ENCODE assay signal across 1 cellular context in the genomic region with DNA sequence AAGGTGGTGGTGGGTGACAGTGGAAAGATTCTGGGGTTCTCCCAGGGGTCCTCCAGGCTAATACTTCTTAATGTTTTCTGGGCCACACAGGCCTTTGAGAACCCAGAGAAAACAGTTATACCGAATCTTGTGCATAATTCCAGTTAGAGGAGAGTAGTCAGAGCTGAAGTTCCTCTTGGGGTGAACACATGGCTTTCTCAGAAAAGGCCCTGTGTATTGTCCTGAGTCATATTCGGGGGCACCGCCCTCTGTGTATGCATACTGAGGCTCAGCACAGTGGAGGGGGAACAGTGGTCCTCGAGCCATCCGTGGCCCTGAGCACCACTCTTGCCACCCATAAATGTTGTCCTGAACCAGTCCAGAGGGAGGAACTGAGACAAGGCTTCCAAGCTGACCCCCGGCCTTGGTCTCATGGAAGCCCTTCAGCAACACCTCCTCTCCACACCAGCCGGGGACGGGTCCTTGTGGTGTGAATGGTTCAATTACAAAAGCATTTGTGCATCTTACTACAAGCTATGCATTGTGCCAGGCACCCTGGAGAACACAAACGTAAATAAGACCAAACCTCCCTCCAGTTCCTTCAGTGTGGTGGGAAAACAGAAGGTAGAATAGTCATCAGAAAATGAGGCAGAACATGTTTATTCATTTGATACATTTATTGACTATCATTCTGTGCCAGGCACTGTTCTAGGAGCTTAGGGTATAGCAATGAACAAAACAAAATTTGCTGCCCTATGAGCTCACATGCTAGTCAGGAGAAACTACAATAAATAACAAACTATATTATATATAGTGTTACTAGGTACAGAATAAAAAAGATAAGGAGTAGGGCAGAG.
TF ChIP-seq lines count a peak whose summit lies in the region.

No MANE protein-coding gene starts in this region.

TF ChIP-seq in HepG2, 621 proteins besides CTCF, POLR2A, EP300 and RAD21 (continued from another document and continues in another):
- TF ChIP-seq ZSCAN9 (CRISPR knock-in tag; IDR thresholded peaks at IDR 0.05; ENCODE audit: borderline replicate concordance) (0 out of 2 replicates have a peak, but pooled peaks have one; percentile 33), ZNF460 (CRISPR knock-in tag; IDR thresholded peaks at IDR 0.05; ENCODE audit: borderline replicate concordance) (no peak), PITX1 (CRISPR knock-in tag; IDR thresholded peaks at IDR 0.05) (0 out of 2 replicates have a peak, but pooled peaks have one; percentile 29), PRPF4 (IDR thresholded peaks at IDR 0.05; ENCODE audit: low read depth, low read length, poor library complexity, severe bottlenecking) (no peak), ZNF296 (CRISPR knock-in tag; conservative IDR thresholded peaks at IDR 0.05) (no peak), MTA3 (CRISPR knock-in tag; IDR thresholded peaks at IDR 0.05) (0 out of 2 replicates have a peak, but pooled peaks have one; percentile 46), ADNP (CRISPR knock-in tag; IDR thresholded peaks at IDR 0.05) (no peak), ZNF777 (CRISPR knock-in tag; IDR thresholded peaks at IDR 0.05) (peak; percentile 6; the same call in 1 of the 2 replicates), ELF1 (CRISPR knock-in tag; IDR thresholded peaks at IDR 0.05) (no peak), ZNF724P (CRISPR knock-in tag; IDR thresholded peaks at IDR 0.05; ENCODE audit: borderline replicate concordance) (no peak), RBAK (CRISPR knock-in tag; IDR thresholded peaks at IDR 0.05) (no peak), ZNF33A (CRISPR knock-in tag; IDR thresholded peaks at IDR 0.05; ENCODE audit: borderline replicate concordance) (no peak), ZNF577 (CRISPR knock-in tag; IDR thresholded peaks at IDR 0.05; ENCODE audit: borderline replicate concordance, low read depth) (no peak), KDM6A (CRISPR knock-in tag; IDR thresholded peaks at IDR 0.05; ENCODE audit: low read depth) (no peak), ZNF841 (CRISPR knock-in tag; IDR thresholded peaks at IDR 0.05; ENCODE audit: borderline replicate concordance) (no peak; the same call in 1 of the 2 replicates), ZNF430 (CRISPR knock-in tag; IDR thresholded peaks at IDR 0.05) (no peak; the same call in 1 of the 2 replicates), TEAD2 (CRISPR knock-in tag; IDR thresholded peaks at IDR 0.05) (0 out of 2 replicates have a peak, but pooled peaks have one; percentile 23)
- TF ChIP-seq, protein P1, sequence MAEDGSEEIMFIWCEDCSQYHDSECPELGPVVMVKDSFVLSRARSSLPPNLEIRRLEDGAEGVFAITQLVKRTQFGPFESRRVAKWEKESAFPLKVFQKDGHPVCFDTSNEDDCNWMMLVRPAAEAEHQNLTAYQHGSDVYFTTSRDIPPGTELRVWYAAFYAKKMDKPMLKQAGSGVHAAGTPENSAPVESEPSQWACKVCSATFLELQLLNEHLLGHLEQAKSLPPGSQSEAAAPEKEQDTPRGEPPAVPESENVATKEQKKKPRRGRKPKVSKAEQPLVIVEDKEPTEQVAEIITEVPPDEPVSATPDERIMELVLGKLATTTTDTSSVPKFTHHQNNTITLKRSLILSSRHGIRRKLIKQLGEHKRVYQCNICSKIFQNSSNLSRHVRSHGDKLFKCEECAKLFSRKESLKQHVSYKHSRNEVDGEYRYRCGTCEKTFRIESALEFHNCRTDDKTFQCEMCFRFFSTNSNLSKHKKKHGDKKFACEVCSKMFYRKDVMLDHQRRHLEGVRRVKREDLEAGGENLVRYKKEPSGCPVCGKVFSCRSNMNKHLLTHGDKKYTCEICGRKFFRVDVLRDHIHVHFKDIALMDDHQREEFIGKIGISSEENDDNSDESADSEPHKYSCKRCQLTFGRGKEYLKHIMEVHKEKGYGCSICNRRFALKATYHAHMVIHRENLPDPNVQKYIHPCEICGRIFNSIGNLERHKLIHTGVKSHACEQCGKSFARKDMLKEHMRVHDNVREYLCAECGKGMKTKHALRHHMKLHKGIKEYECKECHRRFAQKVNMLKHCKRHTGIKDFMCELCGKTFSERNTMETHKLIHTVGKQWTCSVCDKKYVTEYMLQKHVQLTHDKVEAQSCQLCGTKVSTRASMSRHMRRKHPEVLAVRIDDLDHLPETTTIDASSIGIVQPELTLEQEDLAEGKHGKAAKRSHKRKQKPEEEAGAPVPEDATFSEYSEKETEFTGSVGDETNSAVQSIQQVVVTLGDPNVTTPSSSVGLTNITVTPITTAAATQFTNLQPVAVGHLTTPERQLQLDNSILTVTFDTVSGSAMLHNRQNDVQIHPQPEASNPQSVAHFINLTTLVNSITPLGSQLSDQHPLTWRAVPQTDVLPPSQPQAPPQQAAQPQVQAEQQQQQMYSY (CRISPR knock-in tag; IDR thresholded peaks at IDR 0.05): no peak
- TF ChIP-seq, protein P2, sequence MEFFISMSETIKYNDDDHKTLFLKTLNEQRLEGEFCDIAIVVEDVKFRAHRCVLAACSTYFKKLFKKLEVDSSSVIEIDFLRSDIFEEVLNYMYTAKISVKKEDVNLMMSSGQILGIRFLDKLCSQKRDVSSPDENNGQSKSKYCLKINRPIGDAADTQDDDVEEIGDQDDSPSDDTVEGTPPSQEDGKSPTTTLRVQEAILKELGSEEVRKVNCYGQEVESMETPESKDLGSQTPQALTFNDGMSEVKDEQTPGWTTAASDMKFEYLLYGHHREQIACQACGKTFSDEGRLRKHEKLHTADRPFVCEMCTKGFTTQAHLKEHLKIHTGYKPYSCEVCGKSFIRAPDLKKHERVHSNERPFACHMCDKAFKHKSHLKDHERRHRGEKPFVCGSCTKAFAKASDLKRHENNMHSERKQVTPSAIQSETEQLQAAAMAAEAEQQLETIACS (CRISPR knock-in tag; IDR thresholded peaks at IDR 0.05): no peak
- TF ChIP-seq, protein P3, sequence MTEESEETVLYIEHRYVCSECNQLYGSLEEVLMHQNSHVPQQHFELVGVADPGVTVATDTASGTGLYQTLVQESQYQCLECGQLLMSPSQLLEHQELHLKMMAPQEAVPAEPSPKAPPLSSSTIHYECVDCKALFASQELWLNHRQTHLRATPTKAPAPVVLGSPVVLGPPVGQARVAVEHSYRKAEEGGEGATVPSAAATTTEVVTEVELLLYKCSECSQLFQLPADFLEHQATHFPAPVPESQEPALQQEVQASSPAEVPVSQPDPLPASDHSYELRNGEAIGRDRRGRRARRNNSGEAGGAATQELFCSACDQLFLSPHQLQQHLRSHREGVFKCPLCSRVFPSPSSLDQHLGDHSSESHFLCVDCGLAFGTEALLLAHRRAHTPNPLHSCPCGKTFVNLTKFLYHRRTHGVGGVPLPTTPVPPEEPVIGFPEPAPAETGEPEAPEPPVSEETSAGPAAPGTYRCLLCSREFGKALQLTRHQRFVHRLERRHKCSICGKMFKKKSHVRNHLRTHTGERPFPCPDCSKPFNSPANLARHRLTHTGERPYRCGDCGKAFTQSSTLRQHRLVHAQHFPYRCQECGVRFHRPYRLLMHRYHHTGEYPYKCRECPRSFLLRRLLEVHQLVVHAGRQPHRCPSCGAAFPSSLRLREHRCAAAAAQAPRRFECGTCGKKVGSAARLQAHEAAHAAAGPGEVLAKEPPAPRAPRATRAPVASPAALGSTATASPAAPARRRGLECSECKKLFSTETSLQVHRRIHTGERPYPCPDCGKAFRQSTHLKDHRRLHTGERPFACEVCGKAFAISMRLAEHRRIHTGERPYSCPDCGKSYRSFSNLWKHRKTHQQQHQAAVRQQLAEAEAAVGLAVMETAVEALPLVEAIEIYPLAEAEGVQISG (CRISPR knock-in tag; IDR thresholded peaks at IDR 0.05): peak; percentile 60
- TF ChIP-seq, protein P4, sequence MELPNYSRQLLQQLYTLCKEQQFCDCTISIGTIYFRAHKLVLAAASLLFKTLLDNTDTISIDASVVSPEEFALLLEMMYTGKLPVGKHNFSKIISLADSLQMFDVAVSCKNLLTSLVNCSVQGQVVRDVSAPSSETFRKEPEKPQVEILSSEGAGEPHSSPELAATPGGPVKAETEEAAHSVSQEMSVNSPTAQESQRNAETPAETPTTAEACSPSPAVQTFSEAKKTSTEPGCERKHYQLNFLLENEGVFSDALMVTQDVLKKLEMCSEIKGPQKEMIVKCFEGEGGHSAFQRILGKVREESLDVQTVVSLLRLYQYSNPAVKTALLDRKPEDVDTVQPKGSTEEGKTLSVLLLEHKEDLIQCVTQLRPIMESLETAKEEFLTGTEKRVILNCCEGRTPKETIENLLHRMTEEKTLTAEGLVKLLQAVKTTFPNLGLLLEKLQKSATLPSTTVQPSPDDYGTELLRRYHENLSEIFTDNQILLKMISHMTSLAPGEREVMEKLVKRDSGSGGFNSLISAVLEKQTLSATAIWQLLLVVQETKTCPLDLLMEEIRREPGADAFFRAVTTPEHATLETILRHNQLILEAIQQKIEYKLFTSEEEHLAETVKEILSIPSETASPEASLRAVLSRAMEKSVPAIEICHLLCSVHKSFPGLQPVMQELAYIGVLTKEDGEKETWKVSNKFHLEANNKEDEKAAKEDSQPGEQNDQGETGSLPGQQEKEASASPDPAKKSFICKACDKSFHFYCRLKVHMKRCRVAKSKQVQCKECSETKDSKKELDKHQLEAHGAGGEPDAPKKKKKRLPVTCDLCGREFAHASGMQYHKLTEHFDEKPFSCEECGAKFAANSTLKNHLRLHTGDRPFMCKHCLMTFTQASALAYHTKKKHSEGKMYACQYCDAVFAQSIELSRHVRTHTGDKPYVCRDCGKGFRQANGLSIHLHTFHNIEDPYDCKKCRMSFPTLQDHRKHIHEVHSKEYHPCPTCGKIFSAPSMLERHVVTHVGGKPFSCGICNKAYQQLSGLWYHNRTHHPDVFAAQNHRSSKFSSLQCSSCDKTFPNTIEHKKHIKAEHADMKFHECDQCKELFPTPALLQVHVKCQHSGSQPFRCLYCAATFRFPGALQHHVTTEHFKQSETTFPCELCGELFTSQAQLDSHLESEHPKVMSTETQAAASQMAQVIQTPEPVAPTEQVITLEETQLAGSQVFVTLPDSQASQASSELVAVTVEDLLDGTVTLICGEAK (IDR thresholded peaks at IDR 0.05): no peak
- TF ChIP-seq, protein P4 (CRISPR knock-in tag; IDR thresholded peaks at IDR 0.05): no peak
- TF ChIP-seq, protein P5, sequence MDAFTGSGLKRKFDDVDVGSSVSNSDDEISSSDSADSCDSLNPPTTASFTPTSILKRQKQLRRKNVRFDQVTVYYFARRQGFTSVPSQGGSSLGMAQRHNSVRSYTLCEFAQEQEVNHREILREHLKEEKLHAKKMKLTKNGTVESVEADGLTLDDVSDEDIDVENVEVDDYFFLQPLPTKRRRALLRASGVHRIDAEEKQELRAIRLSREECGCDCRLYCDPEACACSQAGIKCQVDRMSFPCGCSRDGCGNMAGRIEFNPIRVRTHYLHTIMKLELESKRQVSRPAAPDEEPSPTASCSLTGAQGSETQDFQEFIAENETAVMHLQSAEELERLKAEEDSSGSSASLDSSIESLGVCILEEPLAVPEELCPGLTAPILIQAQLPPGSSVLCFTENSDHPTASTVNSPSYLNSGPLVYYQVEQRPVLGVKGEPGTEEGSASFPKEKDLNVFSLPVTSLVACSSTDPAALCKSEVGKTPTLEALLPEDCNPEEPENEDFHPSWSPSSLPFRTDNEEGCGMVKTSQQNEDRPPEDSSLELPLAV (CRISPR knock-in tag; conservative IDR thresholded peaks at IDR 0.05; ENCODE audit: low read depth): 0 out of 2 replicates have a peak, but pooled peaks have one; percentile 65
- TF ChIP-seq, protein P6, sequence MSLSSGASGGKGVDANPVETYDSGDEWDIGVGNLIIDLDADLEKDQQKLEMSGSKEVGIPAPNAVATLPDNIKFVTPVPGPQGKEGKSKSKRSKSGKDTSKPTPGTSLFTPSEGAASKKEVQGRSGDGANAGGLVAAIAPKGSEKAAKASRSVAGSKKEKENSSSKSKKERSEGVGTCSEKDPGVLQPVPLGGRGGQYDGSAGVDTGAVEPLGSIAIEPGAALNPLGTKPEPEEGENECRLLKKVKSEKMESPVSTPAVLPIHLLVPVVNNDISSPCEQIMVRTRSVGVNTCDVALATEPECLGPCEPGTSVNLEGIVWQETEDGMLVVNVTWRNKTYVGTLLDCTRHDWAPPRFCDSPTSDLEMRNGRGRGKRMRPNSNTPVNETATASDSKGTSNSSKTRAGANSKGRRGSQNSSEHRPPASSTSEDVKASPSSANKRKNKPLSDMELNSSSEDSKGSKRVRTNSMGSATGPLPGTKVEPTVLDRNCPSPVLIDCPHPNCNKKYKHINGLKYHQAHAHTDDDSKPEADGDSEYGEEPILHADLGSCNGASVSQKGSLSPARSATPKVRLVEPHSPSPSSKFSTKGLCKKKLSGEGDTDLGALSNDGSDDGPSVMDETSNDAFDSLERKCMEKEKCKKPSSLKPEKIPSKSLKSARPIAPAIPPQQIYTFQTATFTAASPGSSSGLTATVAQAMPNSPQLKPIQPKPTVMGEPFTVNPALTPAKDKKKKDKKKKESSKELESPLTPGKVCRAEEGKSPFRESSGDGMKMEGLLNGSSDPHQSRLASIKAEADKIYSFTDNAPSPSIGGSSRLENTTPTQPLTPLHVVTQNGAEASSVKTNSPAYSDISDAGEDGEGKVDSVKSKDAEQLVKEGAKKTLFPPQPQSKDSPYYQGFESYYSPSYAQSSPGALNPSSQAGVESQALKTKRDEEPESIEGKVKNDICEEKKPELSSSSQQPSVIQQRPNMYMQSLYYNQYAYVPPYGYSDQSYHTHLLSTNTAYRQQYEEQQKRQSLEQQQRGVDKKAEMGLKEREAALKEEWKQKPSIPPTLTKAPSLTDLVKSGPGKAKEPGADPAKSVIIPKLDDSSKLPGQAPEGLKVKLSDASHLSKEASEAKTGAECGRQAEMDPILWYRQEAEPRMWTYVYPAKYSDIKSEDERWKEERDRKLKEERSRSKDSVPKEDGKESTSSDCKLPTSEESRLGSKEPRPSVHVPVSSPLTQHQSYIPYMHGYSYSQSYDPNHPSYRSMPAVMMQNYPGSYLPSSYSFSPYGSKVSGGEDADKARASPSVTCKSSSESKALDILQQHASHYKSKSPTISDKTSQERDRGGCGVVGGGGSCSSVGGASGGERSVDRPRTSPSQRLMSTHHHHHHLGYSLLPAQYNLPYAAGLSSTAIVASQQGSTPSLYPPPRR (CRISPR knock-in tag; IDR thresholded peaks at IDR 0.05; ENCODE audit: borderline replicate concordance): 0 out of 2 replicates have a peak, but pooled peaks have one; percentile 14
